8 cellular contexts compared by ENCODE assay signal in the genomic region with DNA sequence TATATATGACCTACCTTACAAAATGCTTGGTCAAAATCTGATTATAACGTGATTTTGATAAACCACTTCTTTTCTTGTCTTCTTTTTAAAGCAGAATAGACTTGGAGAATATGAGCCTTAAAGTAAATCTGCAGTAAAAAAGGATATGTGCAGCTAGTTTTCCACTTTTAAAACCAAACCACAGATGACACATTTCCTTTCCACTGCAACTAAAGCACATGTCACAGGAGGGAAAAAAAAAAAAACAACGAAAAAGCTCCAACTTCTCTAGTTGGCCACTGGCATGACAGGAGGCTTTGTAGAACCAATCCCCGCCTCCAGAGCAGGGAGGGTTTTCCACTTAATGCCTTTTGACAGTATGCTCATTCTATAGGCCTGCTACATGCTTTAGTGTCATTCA. TPM values are rescaled to one million over a fixed set of nuclear protein-coding genes. Genes with fewer than 3 reads are reported as not detected.
DNase-seq lines count a peak whose midpoint lies in the region; ATAC-seq and TF ChIP-seq lines count a peak whose summit lies in the region.

EVI2A (minus strand) TSS at position 142 of the 400 bp plus-strand sequence. CDS start 2,609 bp downstream, outside the sequence.

- H3K36me3 ChIP-seq in fibroblast of lung (ENCODE audit: control insufficient read depth, insufficient read depth, low read length) (peaks cover 2% of the 10 kb centered on the region), PC-9 (ENCODE audit: low read depth) (0 out of 2 replicates have a peak, but pooled peaks cover 10% of the 10 kb centered on the region)

- H2AFZ ChIP-seq in fibroblast of lung (ENCODE audit: low read length) (no peak within 1 kb of the TSS), PC-9 (no peak within 1 kb of the TSS)

- H3K4me1 ChIP-seq in fibroblast of lung (ENCODE audit: control insufficient read depth, extremely low read depth, insufficient read depth, low read length), result no peaks in the 10 kb centered on the region
- no peaks in the 10 kb centered on the region for H3K4me1 ChIP-seq in PC-9 (replicated peaks; ENCODE audit: insufficient read depth)

- H3K4me2 ChIP-seq in fibroblast of lung (ENCODE audit: extremely low read depth, insufficient read depth, low read length) (peak within 1 kb of the TSS; percentile 81), PC-9 (no peak within 1 kb of the TSS)

- intact Hi-C loops in PC-9 (cut with micrococcal nuclease; ENCODE audit: unreplicated experiment), result no loop called here

- H3K9me3 ChIP-seq in fibroblast of lung (ENCODE audit: control insufficient read depth, insufficient read depth, low read depth, low read length) (no peaks in the 10 kb centered on the region), PC-9 (ENCODE audit: insufficient read depth, low read depth) (no peaks in the 10 kb centered on the region)

- ATAC-seq in GM19395 (IDR thresholded peaks at IDR 0.05; ENCODE audit: unreplicated experiment), result no peak

- POLR2A ChIA-PET in PC-9 (lab: Charles Lee; ENCODE audit: unreplicated experiment), result no interaction called here

- in situ Hi-C loops in GM13977 (cut with MboI; ENCODE audit: low pct_unique_long_range_greater_than_20kb, low sequenced_read_pairs, unreplicated experiment), result loop anchor here (10.0 kb wide), 1 partner anchor 57 kb away; no protein-coding TSS in a partner anchor

- no TSS peak for BruUV-seq in PC-9 (replicated peaks; lab: Mats Ljungman, UMichigan)

- H3F3A ChIP-seq in PC-9 (ENCODE audit: insufficient read depth, low read depth), result 0 out of 2 replicates have a peak, but pooled peaks cover 3% of the 10 kb centered on the region

- CTCF ChIA-PET in PC-9 (lab: Charles Lee), result interaction anchor here (0.6 kb wide), 1 partner anchor 161 kb away, joined by 4 read pairs; no protein-coding TSS in a partner anchor

- peak within 1 kb of the TSS; percentile 14 to 40 (median 32) for H3K4me3 ChIP-seq in fibroblast of lung (replicated peaks in 1 of 4; ENCODE audit: control extremely low read depth in 1 of 4, insufficient read depth in 1 of 4, low read depth in 3 of 4, low read length in 4 of 4)
- H3K4me3 ChIP-seq in PC-9, result no peak within 1 kb of the TSS

- H3K79me2 ChIP-seq in fibroblast of lung (ENCODE audit: control insufficient read depth, insufficient read depth, low read length), result peaks cover 2% of the 10 kb centered on the region
- H3K79me2 ChIP-seq in PC-9 (ENCODE audit: low read depth), result no peaks in the 10 kb centered on the region

- no peaks in the 10 kb centered on the region for H3K9me2 ChIP-seq in PC-9 (ENCODE audit: insufficient read depth)

- H3K9ac ChIP-seq in fibroblast of lung (ENCODE audit: insufficient read depth, low read length), result no peak within 1 kb of the TSS

- H3K27me3 ChIP-seq in fibroblast of lung (ENCODE audit: control insufficient read depth, insufficient read depth, low read length) (no peaks in the 10 kb centered on the region), PC-9 (ENCODE audit: insufficient read depth, low read depth) (no peaks in the 10 kb centered on the region)

- DNase-seq in GM13977 (ENCODE audit: low spot score) (peak; percentile 42), NOMO-1 treated with dmso at 0.1 percent for 144 hours (lab: John Stamatoyannopoulos, UW; ENCODE audit: unreplicated experiment) (peak; percentile 89), activated T-cell treated with anti-CD3 and anti-CD28 coated beads for 1 hour (ENCODE audit: low read depth) (peak; percentile 57), fibroblast of lung (ENCODE audit: low read depth in 2 of 2) (peak; percentile 76 to 89), pulmonary artery endothelial cell (ENCODE audit: low read depth, low spot score) (peak; percentile 10), NCI-H2196 (lab: John Stamatoyannopoulos, UW; ENCODE audit: unreplicated experiment) (no peak), PC-9 (no peak)

- TF ChIP-seq CTCF in GM13977 (IDR thresholded peaks at IDR 0.05; ENCODE audit: extremely low read depth, insufficient read depth, missing control alignments), result no peak
- TF ChIP-seq CTCF in fibroblast of lung (conservative IDR thresholded peaks at IDR 0.05 in 1 of 2, IDR thresholded peaks at IDR 0.05 in 1 of 2; ENCODE audit: low read depth in 1 of 2, low read length in 2 of 2), result no peak
- no peak for TF ChIP-seq CTCF in PC-9 (conservative IDR thresholded peaks at IDR 0.05)

- no peaks in the 10 kb centered on the region for H4K20me1 ChIP-seq in fibroblast of lung (ENCODE audit: control insufficient read depth, extremely low read depth, insufficient read depth, low read length)
- no peaks in the 10 kb centered on the region for H4K20me1 ChIP-seq in PC-9 (ENCODE audit: insufficient read depth)

- H3K27ac ChIP-seq in fibroblast of lung (ENCODE audit: insufficient read depth, low read length) (peak within 1 kb of the TSS; percentile 35), PC-9 (no peak within 1 kb of the TSS)

RNA-seq across cellular contexts. Expression of gene EVI2A, which starts in this region (rescaled TPM):
- total RNA-seq in fibroblast of lung (11.8 and 22.8 TPM in 2 replicates), pulmonary artery endothelial cell (0.33 and 0.35 TPM in 2 replicates), PC-9 (2021) (not detected in 2 replicates)
- 0.77 and 3.0 TPM in 2 replicates for polyA plus RNA-seq in fibroblast of lung
- polyA plus RNA-seq in fibroblast of lung (2012), result 0.69 and 2.8 TPM in 2 replicates
- polyA minus RNA-seq in fibroblast of lung (ENCODE audit: low replicate concordance), result not detected in 2 replicates

Comparison
In these comparisons a context has a peak if more than half of its experiments do, and no peak if none do; other contexts are left out.
1. Peak in DNase-seq in pulmonary artery endothelial cell; RNA of the gene not detected or under 1 TPM.
2. DNase-seq: peak in GM13977 (single experiment), NOMO-1 treated with dmso at 0.1 percent for 144 hours (single experiment), activated T-cell treated with anti-CD3 and anti-CD28 coated beads for 1 hour (single experiment) and fibroblast of lung (2 of 2); none in NCI-H2196 (single experiment) and PC-9 (0 of 2).